In the genomic region with DNA sequence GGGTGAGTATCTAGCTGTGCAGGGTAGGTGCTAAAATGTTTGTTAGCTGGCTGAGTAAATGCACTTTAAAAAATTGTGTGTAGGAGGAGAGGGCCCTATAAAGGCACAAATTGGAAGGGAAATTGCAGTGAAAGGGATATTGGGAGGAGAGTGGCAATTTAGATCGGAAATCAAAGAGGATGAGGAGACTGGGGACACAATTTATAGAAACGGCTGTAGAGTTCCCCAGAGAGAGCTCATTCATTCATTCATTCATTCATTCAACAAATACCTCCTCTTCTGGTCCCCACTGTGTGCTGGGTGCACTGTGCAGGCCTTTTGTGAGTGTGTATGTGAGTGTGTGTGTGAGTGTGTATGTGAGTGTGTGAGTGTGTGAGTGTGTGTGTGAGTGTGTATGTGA, we compare ENCODE assay signal across 1 cellular context.
TF ChIP-seq lines count a peak whose summit lies in the region.

No MANE protein-coding gene starts in this region.

TF ChIP-seq in K562, 482 proteins besides CTCF, POLR2A, EP300 and RAD21:
- TF ChIP-seq, protein P1, sequence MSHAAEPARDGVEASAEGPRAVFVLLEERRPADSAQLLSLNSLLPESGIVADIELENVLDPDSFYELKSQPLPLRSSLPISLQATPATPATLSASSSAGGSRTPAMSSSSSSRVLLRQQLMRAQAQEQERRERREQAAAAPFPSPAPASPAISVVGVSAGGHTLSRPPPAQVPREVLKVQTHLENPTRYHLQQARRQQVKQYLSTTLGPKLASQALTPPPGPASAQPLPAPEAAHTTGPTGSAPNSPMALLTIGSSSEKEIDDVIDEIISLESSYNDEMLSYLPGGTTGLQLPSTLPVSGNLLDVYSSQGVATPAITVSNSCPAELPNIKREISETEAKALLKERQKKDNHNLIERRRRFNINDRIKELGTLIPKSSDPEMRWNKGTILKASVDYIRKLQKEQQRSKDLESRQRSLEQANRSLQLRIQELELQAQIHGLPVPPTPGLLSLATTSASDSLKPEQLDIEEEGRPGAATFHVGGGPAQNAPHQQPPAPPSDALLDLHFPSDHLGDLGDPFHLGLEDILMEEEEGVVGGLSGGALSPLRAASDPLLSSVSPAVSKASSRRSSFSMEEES (CRISPR knock-in tag; IDR thresholded peaks at IDR 0.05) = no peak
- TF ChIP-seq ZNF24 (IDR thresholded peaks at IDR 0.05) = peak; percentile 89
TF ChIP-seq in K562: peak in this region for 1.
